10 cellular contexts compared by ENCODE assay signal in genomic region chr6:15260099-15260821, GRCh38. TPM values are rescaled to one million over a fixed set of nuclear protein-coding genes. Genes with fewer than 3 reads are reported as not detected.
DNase-seq lines count a peak whose midpoint lies in the region; ATAC-seq and TF ChIP-seq lines count a peak whose summit lies in the region.
"Had no signal": no experiment of that assay in that cellular context is flagged by ENCODE, and none has a peak within 500 bp of the region (broad histone marks: within the 10 kb centered on the region; RNA-seq: fewer than 3 reads in every experiment).

No MANE protein-coding gene starts in this region.

- H3K27ac Mint-ChIP-seq in HFFc6 (peak overlapping the region; percentile 70), nephron progenitor cell (peak overlapping the region; percentile 8)

- peaks cover 82% of the 10 kb centered on the region for H3K4me1 Mint-ChIP-seq in HFFc6 (ENCODE audit: low read depth)
- H3K4me1 Mint-ChIP-seq in nephron progenitor cell: peaks cover 94% of the 10 kb centered on the region

- in situ Hi-C loops in brain microvascular endothelial cell (cut with HindIII; ENCODE audit: low pct_ligation_motif_present, low sequenced_read_pairs) (no loop called here), G401 (cut with HindIII; ENCODE audit: low sequenced_read_pairs) (no loop called here)

- peak overlapping the region; percentile 33 for H3K27ac ChIP-seq in brain microvascular endothelial cell
- H3K27ac ChIP-seq in vagina: no peak overlapping the region
- H3K27ac ChIP-seq: tibial artery had no signal

- H3K4me3 ChIP-seq in brain microvascular endothelial cell (ENCODE audit: low read depth, low read length) (no peak overlapping the region), vagina (no peak overlapping the region)
- H3K4me3 ChIP-seq: tibial artery had no signal

- ATAC-seq in GM18511 (IDR thresholded peaks at IDR 0.05; ENCODE audit: unreplicated experiment): no peak
- ATAC-seq in Right ventricle myocardium inferior: no peak

- H3K9me3 Mint-ChIP-seq in HFFc6: no peaks in the 10 kb centered on the region
- H3K9me3 Mint-ChIP-seq in nephron progenitor cell: peaks cover 4% of the 10 kb centered on the region

- TF ChIP-seq POLR2A in vagina (IDR thresholded peaks at IDR 0.05): no peak

- no peaks in the 10 kb centered on the region for H3K27me3 ChIP-seq in brain microvascular endothelial cell (replicated peaks)
- no peaks in the 10 kb centered on the region for H3K27me3 ChIP-seq in vagina
- H3K27me3 ChIP-seq: tibial artery had no signal

- H3K27me3 Mint-ChIP-seq in HFFc6 (ENCODE audit: insufficient read depth) (no peaks in the 10 kb centered on the region), nephron progenitor cell (ENCODE audit: low read depth, poor library complexity) (no peaks in the 10 kb centered on the region)

- intact Hi-C loops in Right ventricle myocardium inferior (cut with DNase I): no loop called here
- intact Hi-C loops in vagina (cut with DNase I): no loop called here

- no peaks in the 10 kb centered on the region for H3K36me3 ChIP-seq in brain microvascular endothelial cell (replicated peaks)
- H3K36me3 ChIP-seq in vagina: no peaks in the 10 kb centered on the region
- H3K36me3 ChIP-seq: tibial artery had no signal

- H3K9me3 ChIP-seq in vagina: no peaks in the 10 kb centered on the region
- H3K9me3 ChIP-seq: tibial artery had no signal

- peak overlapping the region; percentile 68 for H3K4me3 Mint-ChIP-seq in HFFc6
- peak overlapping the region; percentile 4 for H3K4me3 Mint-ChIP-seq in nephron progenitor cell

- H3K36me3 Mint-ChIP-seq in HFFc6 (ENCODE audit: low read depth) (peaks cover 17% of the 10 kb centered on the region), nephron progenitor cell (ENCODE audit: low read depth) (peaks cover 22% of the 10 kb centered on the region)

- DNase-seq in AG20443 (ENCODE audit: low spot score): peak; percentile 46
- no peak for DNase-seq in HFFc6
- no peak for DNase-seq in brain microvascular endothelial cell
- no peak for DNase-seq in nephron progenitor cell
- DNase-seq in G401 (ENCODE audit: low spot score): no peak
- DNase-seq in Right ventricle myocardium inferior (ENCODE audit: missing footprints): no peak
- DNase-seq in vagina (ENCODE audit: extremely low spot score in 2 of 2): no peak
- DNase-seq: activated effector memory CD4-positive, alpha-beta T cell treated with Interleukin-2 at 50 U/mL for 16 hours; tibial artery had no signal

- no peak for TF ChIP-seq CTCF in HFFc6 (IDR thresholded peaks at IDR 0.05)
- no peak for TF ChIP-seq CTCF in brain microvascular endothelial cell (IDR thresholded peaks at IDR 0.05; ENCODE audit: low read depth, low read length, missing control alignments)
- TF ChIP-seq CTCF in nephron progenitor cell (IDR thresholded peaks at IDR 0.05): no peak
- no peak for TF ChIP-seq CTCF in vagina (IDR thresholded peaks at IDR 0.05)

- H3K4me1 ChIP-seq in vagina: peaks cover 73% of the 10 kb centered on the region

RNA-seq across cellular contexts. Expression of gene JARID2, which starts 14.4 kb away (rescaled TPM):
- 10 to 100 TPM in 1 of 6 experiments, 1 to 10 TPM in 5; 8.3 to 10.1 (median 9.5) TPM for total RNA-seq in HFFc6 (2021; fragmentation: NEBNext Ultra II Directional; extraction: Animal tissue kit (Norgen Biotek cat#: 25700))
- total RNA-seq in G401 (2014; rRNA removed; shearing (Covaris generic)): 5.7 and 6.0 TPM in 2 replicates
- total RNA-seq in Right ventricle myocardium inferior: 8.4 TPM
- 17.9 TPM for total RNA-seq in vagina
